ENCODE assay signal across 8 cellular contexts in genomic region chr3:102673271-102674115, GRCh38.
DNase-seq lines count a peak whose midpoint lies in the region; ATAC-seq and TF ChIP-seq lines count a peak whose summit lies in the region.

No MANE protein-coding gene starts in this region.

- H3F3A ChIP-seq in PC-3 (ENCODE audit: low read length, unreplicated experiment), result no peaks in the 10 kb centered on the region

- H3K4me3 Mint-ChIP-seq in activated T-cell treated with anti-CD3 and anti-CD28 coated beads, Interleukin-2, amount 50 U/mL, for 72 hours, result no peak overlapping the region
- H3K4me3 Mint-ChIP-seq in type B pancreatic cell, result peak overlapping the region; percentile 88

- H4K20me1 ChIP-seq in KMS-11 (ENCODE audit: insufficient read depth) (no peaks in the 10 kb centered on the region), PC-3 (ENCODE audit: low read length) (no peaks in the 10 kb centered on the region)

- H3K4me2 ChIP-seq in KMS-11 (peak overlapping the region; percentile 54; the same call in 1 of the 2 replicates), PC-3 (ENCODE audit: low read length) (peak overlapping the region; percentile 46)

- H3K4me1 ChIP-seq in KMS-11 (ENCODE audit: low read depth, poor library complexity, severe bottlenecking), result peaks cover 48% of the 10 kb centered on the region
- H3K4me1 ChIP-seq in PC-3 (ENCODE audit: insufficient read depth, low read length), result no peaks in the 10 kb centered on the region

- no peaks in the 10 kb centered on the region for H3K4me1 Mint-ChIP-seq in activated T-cell treated with anti-CD3 and anti-CD28 coated beads, Interleukin-2, amount 50 U/mL, for 72 hours (ENCODE audit: low read depth)
- H3K4me1 Mint-ChIP-seq in type B pancreatic cell (ENCODE audit: unreplicated experiment), result peaks cover 8% of the 10 kb centered on the region

- H3K36me3 ChIP-seq in KMS-11 (ENCODE audit: insufficient read depth) (no peaks in the 10 kb centered on the region), PC-3 (ENCODE audit: low read depth, low read length) (no peaks in the 10 kb centered on the region)

- H3K36me3 Mint-ChIP-seq in activated T-cell treated with anti-CD3 and anti-CD28 coated beads, Interleukin-2, amount 50 U/mL, for 72 hours (ENCODE audit: insufficient read depth in 2 of 2), result no peaks in the 10 kb centered on the region
- no peaks in the 10 kb centered on the region for H3K36me3 Mint-ChIP-seq in type B pancreatic cell

- H3K4me3 ChIP-seq in KMS-11 (IDR thresholded peaks at IDR 0.05; ENCODE audit: insufficient read depth, low read depth, low read length), result peak overlapping the region; percentile 59
- H3K4me3 ChIP-seq in PC-3 (ENCODE audit: low read length), result 0 out of 2 replicates have a peak overlapping the region, but pooled peaks have one; percentile 17

- peak; percentile 53 for DNase-seq in EH (ENCODE audit: low read depth)
- peak; percentile 71 for DNase-seq in PC-3
- DNase-seq in activated T-cell treated with anti-CD3 and anti-CD28 coated beads, Interleukin-2, amount 50 U/mL, for 72 hours, result peak; percentile 59 to 69
- peak; percentile 21 for DNase-seq in fibroblast of the conjunctiva (ENCODE audit: low read depth)
- peak; percentile 22 for DNase-seq in occipital lobe (lab: John Stamatoyannopoulos, UW)
- peak; percentile 70 for DNase-seq in type B pancreatic cell (ENCODE audit: extremely low spot score, unreplicated experiment)

- CTCF ChIA-PET in PC-3 (lab: Charles Lee), result interaction anchor here (0.6 to 1.8 kb wide), 6 partner anchors 131 to 621 kb away, joined by 3 to 5 read pairs (median 4); no protein-coding TSS in a partner anchor

- TF ChIP-seq CTCF in KMS-11 (conservative IDR thresholded peaks at IDR 0.05; ENCODE audit: low read depth, low read length) (peak; percentile 89), PC-3 (conservative IDR thresholded peaks at IDR 0.05; ENCODE audit: low read depth, low read length) (peak; percentile 96), type B pancreatic cell (conservative IDR thresholded peaks at IDR 0.05) (peak; percentile 94)

- H2AFZ ChIP-seq in KMS-11 (ENCODE audit: low read depth) (peak overlapping the region; percentile 48; the same call in 1 of the 2 replicates), PC-3 (ENCODE audit: low read length) (0 out of 2 replicates have a peak overlapping the region, but pooled peaks have one; percentile 30)

- peak; percentile 77 for ATAC-seq in GM21825 (IDR thresholded peaks at IDR 0.05; ENCODE audit: unreplicated experiment)
- ATAC-seq in PC-3, result peak; percentile 86
- ATAC-seq in activated T-cell treated with anti-CD3 and anti-CD28 coated beads, Interleukin-2, amount 50 U/mL, for 72 hours (replicated peaks in 1 of 2), result peak; percentile 46 to 47

- POLR2A ChIA-PET in PC-3 (lab: Charles Lee; ENCODE audit: unreplicated experiment), result no interaction called here

- intact Hi-C loops in PC-3 (cut with micrococcal nuclease), result loop anchor here (2.0 to 10.0 kb wide), 5 partner anchors 69 to 866 kb away; no protein-coding TSS in a partner anchor

- H3K79me2 ChIP-seq in KMS-11 (ENCODE audit: insufficient read depth, low read depth) (no peaks in the 10 kb centered on the region), PC-3 (ENCODE audit: low read length) (no peaks in the 10 kb centered on the region)

- no peaks in the 10 kb centered on the region for H3K9me2 ChIP-seq in PC-3 (replicated peaks; ENCODE audit: low read length)

- H3K9ac ChIP-seq in KMS-11, result no peak overlapping the region
- no peak overlapping the region for H3K9ac ChIP-seq in PC-3 (ENCODE audit: low read length)

- no peak overlapping the region for H3K27ac Mint-ChIP-seq in activated T-cell treated with anti-CD3 and anti-CD28 coated beads, Interleukin-2, amount 50 U/mL, for 72 hours
- peak overlapping the region; percentile 61 for H3K27ac Mint-ChIP-seq in type B pancreatic cell

- no peaks in the 10 kb centered on the region for H3K9me3 ChIP-seq in PC-3 (ENCODE audit: low read length)

- BruUV-seq in PC-3 (replicated peaks; lab: Mats Ljungman, UMichigan), result no TSS peak

- H3K27ac ChIP-seq in KMS-11 (no peak overlapping the region), PC-3 (ENCODE audit: low read length) (no peak overlapping the region)

- peaks cover 22% of the 10 kb centered on the region for H3K27me3 Mint-ChIP-seq in activated T-cell treated with anti-CD3 and anti-CD28 coated beads, Interleukin-2, amount 50 U/mL, for 72 hours (ENCODE audit: low read depth)
- no peaks in the 10 kb centered on the region for H3K27me3 Mint-ChIP-seq in type B pancreatic cell

- H3K27me3 ChIP-seq in KMS-11 (ENCODE audit: insufficient read depth, low read depth), result no peaks in the 10 kb centered on the region
- H3K27me3 ChIP-seq in PC-3 (ENCODE audit: low read length), result peaks cover 25% of the 10 kb centered on the region; the same call in 1 of the 2 replicates

- H3K9me3 Mint-ChIP-seq in activated T-cell treated with anti-CD3 and anti-CD28 coated beads, Interleukin-2, amount 50 U/mL, for 72 hours, result no peaks in the 10 kb centered on the region
- no peaks in the 10 kb centered on the region for H3K9me3 Mint-ChIP-seq in type B pancreatic cell

Comparison
In these comparisons a context has a peak if more than half of its experiments do, and no peak if none do; other contexts are left out.
1. DNase-seq: peak in every context shown above with its lines; median percentile 71 in PC-3; 70 in type B pancreatic cell; 64 in activated T-cell treated with anti-CD3 and anti-CD28 coated beads, Interleukin-2, amount 50 U/mL, for 72 hours; 53 in EH; 22 in occipital lobe; 21 in fibroblast of the conjunctiva.